In genomic region chr15:80996247-80996646, GRCh38 we compare ENCODE assay signal across 9 cellular contexts. TPM values are rescaled to one million over a fixed set of nuclear protein-coding genes. Genes with fewer than 3 reads are reported as not detected.
DNase-seq lines count a peak whose midpoint lies in the region; ATAC-seq, FAIRE-seq and TF ChIP-seq lines count a peak whose summit lies in the region.
"Had no signal": no experiment of that assay in that cellular context is flagged by ENCODE, and none has a peak within 500 bp of the region (broad histone marks: within the 10 kb centered on the region; RNA-seq: fewer than 3 reads in every experiment).

No MANE protein-coding gene starts in this region.

- intact Hi-C loops in right lobe of liver (cut with DNase I) (loop anchor here (5.0 to 10.0 kb wide), 3 partner anchors 109 to 269 kb away; no protein-coding TSS in a partner anchor), left colon (cut with DNase I, micrococcal nuclease) (loop anchor here in 1 of 2 donors (10.0 kb wide), 1 partner anchor 109 kb away; no protein-coding TSS in a partner anchor)

- H3K4me3 ChIP-seq in HEK293 (ENCODE audit: low read depth, low read length) (no peak overlapping the region), right lobe of liver (no peak overlapping the region), gastroesophageal sphincter (no peak overlapping the region)

- H3K27me3 ChIP-seq in right lobe of liver, result no peaks in the 10 kb centered on the region
- no peaks in the 10 kb centered on the region for H3K27me3 ChIP-seq in gastroesophageal sphincter

- TF ChIP-seq POLR2A in right lobe of liver (IDR thresholded peaks at IDR 0.05) (no peak), gastroesophageal sphincter (IDR thresholded peaks at IDR 0.05) (no peak)

- H3K4me1 ChIP-seq in HEK293 (ENCODE audit: control insufficient read depth, insufficient read depth, low read length) (no peaks in the 10 kb centered on the region), right lobe of liver (peaks cover 0 to 7% (median 0%) of the 10 kb centered on the region in 4 donors), gastroesophageal sphincter (peaks cover 0 to 31% (median under 1%) of the 10 kb centered on the region in 3 donors)

- DNase-seq in D721Med (ENCODE audit: insufficient read length, low spot score), result no peak
- no peak for DNase-seq in right lobe of liver
- DNase-seq in left colon, result no peak
- no peak for DNase-seq in activated gamma-delta T cell treated with Interleukin-2 at 50 U/mL for 16 hours
- no peak for DNase-seq in substantia nigra (lab: John Stamatoyannopoulos, UW)
- DNase-seq: activated CD8-positive, alpha-beta memory T cell treated with anti-CD3 and anti-CD28 coated beads for 24 hours had no signal

- H3K27ac ChIP-seq in HEK293 (ENCODE audit: extremely low read depth, low read depth, low read length) (no peak overlapping the region), VCaP (no peak overlapping the region), right lobe of liver (no peak overlapping the region), substantia nigra (ENCODE audit: low read depth, low read length, poor library complexity, severe bottlenecking) (no peak overlapping the region), gastroesophageal sphincter (no peak overlapping the region)

- 86% methylated on average over 1 of the region's 1 CpG for WGBS in right lobe of liver (ENCODE audit: insufficient coverage, low coverage, low lambda C conversion rate, missing lambda C conversion rate)
- 100% methylated on average over 1 of the region's 1 CpG for WGBS in gastroesophageal sphincter (ENCODE audit: low coverage in 1 of 2), 2 donors

- TF ChIP-seq CTCF in D721Med (IDR thresholded peaks at IDR 0.05; ENCODE audit: insufficient read depth, missing control alignments) (peak; percentile 34), HEK293 (tag by site-specific recombination; IDR thresholded peaks at IDR 0.05) (no peak), VCaP (conservative IDR thresholded peaks at IDR 0.05) (peak; percentile 76), right lobe of liver (IDR thresholded peaks at IDR 0.05) (peak; percentile 49 to 72 (median 66)), gastroesophageal sphincter (IDR thresholded peaks at IDR 0.05) (peak in 1 of 4 experiments; percentile 33)

- no peaks in the 10 kb centered on the region for H3K36me3 ChIP-seq in HEK293 (ENCODE audit: control insufficient read depth in 2 of 2, insufficient read depth in 1 of 2, low read length in 2 of 2)
- H3K36me3 ChIP-seq in right lobe of liver, result no peaks in the 10 kb centered on the region
- no peaks in the 10 kb centered on the region for H3K36me3 ChIP-seq in gastroesophageal sphincter

- no peak for FAIRE-seq in D721Med (lab: Jason Lieb, UNC)

- POLR2A ChIA-PET in HEK293 (lab: Yijun Ruan, JAX), result no interaction called here

- ATAC-seq in right lobe of liver (peak in 3 of 4 donors; percentile 8 to 43 (median 33)), left colon (no peak), gastroesophageal sphincter (no peak)

- TF ChIP-seq EP300 in gastroesophageal sphincter (IDR thresholded peaks at IDR 0.05), result no peak

- H3K9me3 ChIP-seq in HEK293 (ENCODE audit: control insufficient read depth, insufficient read depth, low read depth, low read length) (no peaks in the 10 kb centered on the region), right lobe of liver (no peaks in the 10 kb centered on the region), gastroesophageal sphincter (no peaks in the 10 kb centered on the region)

- CTCF ChIA-PET in HEK293 (lab: Yijun Ruan, JAX), result interaction anchor here (0.6 to 1.8 kb wide), 2 partner anchors 19 to 270 kb away, joined by 4 to 6 read pairs; no protein-coding TSS in a partner anchor

TF ChIP-seq in HEK293, 187 proteins besides CTCF, POLR2A, EP300 and RAD21:
- TF ChIP-seq ZNF654 (tag by site-specific recombination; IDR thresholded peaks at IDR 0.05; ENCODE audit: low read depth), result peak; percentile 49; the same call in 1 of the 2 replicates
- TF ChIP-seq GLI2 (tag by site-specific recombination; IDR thresholded peaks at IDR 0.05; ENCODE audit: borderline replicate concordance, low read depth), result no peak
- TF ChIP-seq ZNF2 (tag by site-specific recombination; IDR thresholded peaks at IDR 0.05), result peak; percentile 97
- peak; percentile 77 for TF ChIP-seq ZNF580 (tag by site-specific recombination; IDR thresholded peaks at IDR 0.05)
- TF ChIP-seq, protein P1, sequence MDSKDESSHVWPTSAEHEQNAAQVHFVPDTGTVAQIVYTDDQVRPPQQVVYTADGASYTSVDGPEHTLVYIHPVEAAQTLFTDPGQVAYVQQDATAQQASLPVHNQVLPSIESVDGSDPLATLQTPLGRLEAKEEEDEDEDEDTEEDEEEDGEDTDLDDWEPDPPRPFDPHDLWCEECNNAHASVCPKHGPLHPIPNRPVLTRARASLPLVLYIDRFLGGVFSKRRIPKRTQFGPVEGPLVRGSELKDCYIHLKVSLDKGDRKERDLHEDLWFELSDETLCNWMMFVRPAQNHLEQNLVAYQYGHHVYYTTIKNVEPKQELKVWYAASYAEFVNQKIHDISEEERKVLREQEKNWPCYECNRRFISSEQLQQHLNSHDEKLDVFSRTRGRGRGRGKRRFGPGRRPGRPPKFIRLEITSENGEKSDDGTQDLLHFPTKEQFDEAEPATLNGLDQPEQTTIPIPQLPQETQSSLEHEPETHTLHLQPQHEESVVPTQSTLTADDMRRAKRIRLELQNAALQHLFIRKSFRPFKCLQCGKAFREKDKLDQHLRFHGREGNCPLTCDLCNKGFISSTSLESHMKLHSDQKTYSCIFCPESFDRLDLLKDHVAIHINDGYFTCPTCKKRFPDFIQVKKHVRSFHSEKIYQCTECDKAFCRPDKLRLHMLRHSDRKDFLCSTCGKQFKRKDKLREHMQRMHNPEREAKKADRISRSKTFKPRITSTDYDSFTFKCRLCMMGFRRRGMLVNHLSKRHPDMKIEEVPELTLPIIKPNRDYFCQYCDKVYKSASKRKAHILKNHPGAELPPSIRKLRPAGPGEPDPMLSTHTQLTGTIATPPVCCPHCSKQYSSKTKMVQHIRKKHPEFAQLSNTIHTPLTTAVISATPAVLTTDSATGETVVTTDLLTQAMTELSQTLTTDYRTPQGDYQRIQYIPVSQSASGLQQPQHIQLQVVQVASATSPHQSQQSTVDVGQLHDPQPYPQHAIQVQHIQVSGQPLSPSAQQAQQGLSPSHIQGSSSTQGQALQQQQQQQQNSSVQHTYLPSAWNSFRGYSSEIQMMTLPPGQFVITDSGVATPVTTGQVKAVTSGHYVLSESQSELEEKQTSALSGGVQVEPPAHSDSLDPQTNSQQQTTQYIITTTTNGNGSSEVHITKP (tag by site-specific recombination; IDR thresholded peaks at IDR 0.05), result no peak
- TF ChIP-seq MEIS1 (CRISPR knock-in tag; IDR thresholded peaks at IDR 0.05; ENCODE audit: borderline replicate concordance), result no peak

RNA-seq across cellular contexts. Expression of gene TLNRD1, which starts 4.5 kb away (rescaled TPM):
- total RNA-seq in right lobe of liver (1 to 10 TPM; 3.0 to 7.4 (median 5.5) TPM), left colon (10 to 100 TPM; 23.8 to 24.3 TPM), gastroesophageal sphincter (10 to 100 TPM; 17.0 to 31.9 (median 25.9) TPM)

RNA-seq across cellular contexts. Expression of gene MESD, which starts 6.6 kb away (rescaled TPM):
- 10 to 100 TPM; 10.8 to 16.7 (median 14.6) TPM for total RNA-seq in right lobe of liver
- 10 to 100 TPM; 21.2 TPM for total RNA-seq in left colon
- total RNA-seq in gastroesophageal sphincter, result 10 to 100 TPM; 16.2 to 26.9 (median 20.1) TPM

Comparison
In these comparisons a context has a peak if more than half of its experiments do, and no peak if none do; other contexts are left out.
1. ATAC-seq: peak in right lobe of liver (3 of 4); none in left colon (single experiment) and gastroesophageal sphincter (single experiment).